1 cellular context compared by ENCODE assay signal in genomic region chr15:59952960-59953359, GRCh38.
TF ChIP-seq lines count a peak whose summit lies in the region.

No MANE protein-coding gene starts in this region.

TF ChIP-seq in A549, 52 proteins besides CTCF, POLR2A, EP300 and RAD21 (continued from another document):
- TF ChIP-seq, protein P1, sequence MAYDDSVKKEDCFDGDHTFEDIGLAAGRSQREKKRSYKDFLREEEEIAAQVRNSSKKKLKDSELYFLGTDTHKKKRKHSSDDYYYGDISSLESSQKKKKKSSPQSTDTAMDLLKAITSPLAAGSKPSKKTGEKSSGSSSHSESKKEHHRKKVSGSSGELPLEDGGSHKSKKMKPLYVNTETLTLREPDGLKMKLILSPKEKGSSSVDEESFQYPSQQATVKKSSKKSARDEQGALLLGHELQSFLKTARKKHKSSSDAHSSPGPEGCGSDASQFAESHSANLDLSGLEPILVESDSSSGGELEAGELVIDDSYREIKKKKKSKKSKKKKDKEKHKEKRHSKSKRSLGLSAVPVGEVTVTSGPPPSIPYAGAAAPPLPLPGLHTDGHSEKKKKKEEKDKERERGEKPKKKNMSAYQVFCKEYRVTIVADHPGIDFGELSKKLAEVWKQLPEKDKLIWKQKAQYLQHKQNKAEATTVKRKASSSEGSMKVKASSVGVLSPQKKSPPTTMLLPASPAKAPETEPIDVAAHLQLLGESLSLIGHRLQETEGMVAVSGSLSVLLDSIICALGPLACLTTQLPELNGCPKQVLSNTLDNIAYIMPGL (CRISPR knock-in tag; IDR thresholded peaks at IDR 0.05; ENCODE audit: borderline replicate concordance) = no peak
- TF ChIP-seq HEYL (CRISPR knock-in tag; IDR thresholded peaks at IDR 0.05) (no peak), PBX3 (IDR thresholded peaks at IDR 0.05) (no peak), CBX8 (IDR thresholded peaks at IDR 0.05) (no peak), RARB (CRISPR knock-in tag; IDR thresholded peaks at IDR 0.05) (no peak), CBX2 (IDR thresholded peaks at IDR 0.05; ENCODE audit: borderline replicate concordance, low read depth) (no peak), CEBPB (IDR thresholded peaks at IDR 0.05) (no peak), KDM1A (IDR thresholded peaks at IDR 0.05; ENCODE audit: low read depth) (no peak), ATOH8 (CRISPR knock-in tag; IDR thresholded peaks at IDR 0.05; ENCODE audit: low read depth) (no peak), HOXA7 (CRISPR knock-in tag; IDR thresholded peaks at IDR 0.05) (no peak), FOSB (CRISPR knock-in tag; IDR thresholded peaks at IDR 0.05) (no peak)
TF ChIP-seq in A549: peak in this region for 0.
